In the genomic region with DNA sequence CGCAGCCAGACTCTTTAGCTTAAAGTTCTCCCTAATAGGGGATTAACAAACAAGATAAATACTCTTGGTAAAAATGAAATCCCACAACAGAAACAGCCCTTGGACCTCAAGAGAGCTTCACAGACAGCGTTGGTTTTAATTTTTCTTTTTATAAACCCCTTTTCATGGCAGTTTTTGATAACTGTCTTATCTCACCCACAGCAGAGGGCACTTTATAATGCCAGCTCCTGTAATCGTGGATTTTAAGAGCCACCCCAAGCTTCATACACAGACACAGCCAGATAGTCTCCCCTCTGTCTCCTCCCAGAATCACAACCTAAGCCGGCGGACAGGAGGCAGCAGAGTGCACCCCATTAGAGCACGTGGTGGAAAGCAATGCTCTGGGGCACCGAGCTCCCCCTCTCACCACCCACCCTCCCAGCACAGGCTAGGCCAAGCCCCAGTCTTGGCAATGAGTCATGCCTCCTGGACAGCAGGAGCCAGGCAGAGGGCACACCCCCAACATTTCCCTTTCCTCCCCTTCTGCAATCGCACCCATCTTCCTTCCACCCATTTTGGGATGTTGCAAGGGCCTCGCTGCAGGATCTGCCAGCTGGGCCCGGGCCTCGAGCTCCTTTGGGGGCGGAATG, we compare ENCODE assay signal across 8 cellular contexts. TPM values are rescaled to one million over a fixed set of nuclear protein-coding genes. Genes with fewer than 3 reads are reported as not detected.
DNase-seq lines count a peak whose midpoint lies in the region; ATAC-seq and TF ChIP-seq lines count a peak whose summit lies in the region.

No MANE protein-coding gene starts in this region.

- H3K36me3 Mint-ChIP-seq in activated naive CD8-positive, alpha-beta T cell treated with anti-CD3 and anti-CD28 coated beads for 36 hours: no peaks in the 10 kb centered on the region

- H3K4me3 Mint-ChIP-seq in activated naive CD8-positive, alpha-beta T cell treated with anti-CD3 and anti-CD28 coated beads for 36 hours: no peak overlapping the region

- H3K27me3 ChIP-seq in cardiac muscle cell: no peaks in the 10 kb centered on the region
- H3K27me3 ChIP-seq in BE2C: peaks cover 46% of the 10 kb centered on the region

- no peak overlapping the region for H3K27ac Mint-ChIP-seq in activated naive CD8-positive, alpha-beta T cell treated with anti-CD3 and anti-CD28 coated beads for 36 hours

- H3K27ac ChIP-seq in cardiac muscle cell: peak overlapping the region; percentile 95

- peak overlapping the region; percentile 82 for H3K4me3 ChIP-seq in AG10803 (ENCODE audit: low read length)
- H3K4me3 ChIP-seq in cardiac muscle cell: peak overlapping the region; percentile 89
- H3K4me3 ChIP-seq in BE2C (ENCODE audit: low read depth, low read length): no peak overlapping the region

- TF ChIP-seq CTCF in AG10803 (conservative IDR thresholded peaks at IDR 0.05; ENCODE audit: low read length): peak; percentile 69
- TF ChIP-seq CTCF in GM13977 (IDR thresholded peaks at IDR 0.05; ENCODE audit: extremely low read depth, insufficient read depth, missing control alignments): peak; percentile 53
- peak; percentile 73 for TF ChIP-seq CTCF in cardiac muscle cell (IDR thresholded peaks at IDR 0.05; ENCODE audit: low read depth, low read length)
- TF ChIP-seq CTCF in omental fat pad (IDR thresholded peaks at IDR 0.05): peak in 1 of 3 donors; percentile 31
- no peak; the same call in 1 of the 2 replicates for TF ChIP-seq CTCF in BE2C (IDR thresholded peaks at IDR 0.05; ENCODE audit: low read depth, low read length)

- H3K36me3 ChIP-seq in cardiac muscle cell: no peaks in the 10 kb centered on the region
- no peaks in the 10 kb centered on the region for H3K36me3 ChIP-seq in BE2C

- in situ Hi-C loops in GM13977 (cut with MboI; ENCODE audit: low pct_unique_long_range_greater_than_20kb, low sequenced_read_pairs, unreplicated experiment): no loop called here

- H3K9me3 ChIP-seq in cardiac muscle cell (ENCODE audit: low read depth): no peaks in the 10 kb centered on the region
- no peaks in the 10 kb centered on the region for H3K9me3 ChIP-seq in BE2C

- ATAC-seq in HG02852 (IDR thresholded peaks at IDR 0.05; ENCODE audit: unreplicated experiment) (peak; percentile 18), omental fat pad (ENCODE audit: low FRiP score) (peak; percentile 83)

- H3K4me1 Mint-ChIP-seq in activated naive CD8-positive, alpha-beta T cell treated with anti-CD3 and anti-CD28 coated beads for 36 hours: peaks cover 22% of the 10 kb centered on the region

- peaks cover 15% of the 10 kb centered on the region for H3K4me1 ChIP-seq in cardiac muscle cell (ENCODE audit: low read depth)
- peaks cover 7% of the 10 kb centered on the region; the same call in 1 of the 2 replicates for H3K4me1 ChIP-seq in BE2C

- DNase-seq in AG10803 (ENCODE audit: low read depth) (peak; percentile 89), GM13977 (ENCODE audit: low spot score) (peak; percentile 80), NCI-H226 (peak; percentile 88), cardiac muscle cell (ENCODE audit: low read depth in 1 of 2, low spot score in 1 of 2) (peak; percentile 61 to 95), omental fat pad (ENCODE audit: low spot score) (no peak), BE2C (no peak)
- DNase-seq in activated naive CD8-positive, alpha-beta T cell treated with anti-CD3 and anti-CD28 coated beads for 36 hours: peak; percentile 52

- no peaks in the 10 kb centered on the region for H3K9me3 Mint-ChIP-seq in activated naive CD8-positive, alpha-beta T cell treated with anti-CD3 and anti-CD28 coated beads for 36 hours

- H3K27me3 Mint-ChIP-seq in activated naive CD8-positive, alpha-beta T cell treated with anti-CD3 and anti-CD28 coated beads for 36 hours: peaks cover 67% of the 10 kb centered on the region

RNA-seq across cellular contexts. Expression of gene JAG1, which starts 2.5 kb away (rescaled TPM):
- total RNA-seq in activated naive CD8-positive, alpha-beta T cell treated with anti-CD3 and anti-CD28 coated beads for 36 hours: under 1 TPM in 1 of 2 experiments, not detected in 1; 0.19 TPM
- 45.3 and 53.2 TPM in 2 replicates for total RNA-seq in cardiac muscle cell
- 18.3 and 21.3 TPM in 2 replicates for polyA plus RNA-seq in cardiac muscle cell
- total RNA-seq in omental fat pad: 100 to 1,000 TPM in 1 of 4 donors, 10 to 100 TPM in 3; 64.2 to 153 (median 85.7) TPM
- 0.25 TPM for polyA plus RNA-seq in BE2C (2012; ENCODE audit: insufficient read depth, insufficient read length, low read depth)

Comparison
In these comparisons a context has a peak if more than half of its experiments do, and no peak if none do; other contexts are left out.
1. DNase-seq: peak in AG10803 (single experiment), GM13977 (single experiment), NCI-H226 (single experiment), activated naive CD8-positive, alpha-beta T cell treated with anti-CD3 and anti-CD28 coated beads for 36 hours (single experiment) and cardiac muscle cell (2 of 2); none in omental fat pad (single experiment) and BE2C (single experiment).
2. RNA of gene JAG1, which starts 2.5 kb away (total RNA-seq): 64.2 to 153 TPM in omental fat pad and 45.3 to 53.2 TPM in cardiac muscle cell; 0.19 TPM in activated naive CD8-positive, alpha-beta T cell treated with anti-CD3 and anti-CD28 coated beads for 36 hours; every median in the first group is over 10 times any median in the second.